8 cellular contexts compared by ENCODE assay signal in the genomic region with DNA sequence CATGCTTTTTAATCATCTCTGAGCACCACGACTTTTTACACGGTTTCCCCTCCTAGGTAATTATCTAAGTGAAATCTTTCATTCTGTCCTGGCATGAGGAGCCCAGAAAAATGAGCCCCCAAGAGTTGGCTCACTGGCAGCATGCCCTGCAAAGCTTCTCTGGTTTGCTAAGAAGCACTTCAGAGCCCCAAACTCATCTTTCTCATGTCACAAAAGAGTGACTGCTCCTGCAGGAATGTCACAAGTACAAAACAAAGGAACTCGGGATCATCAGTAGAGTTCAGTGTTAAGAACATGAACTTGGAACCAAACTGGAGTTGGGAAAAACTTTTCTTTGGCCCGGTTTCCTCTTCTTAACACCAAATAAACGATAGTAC.
DNase-seq lines count a peak whose midpoint lies in the region; ATAC-seq and TF ChIP-seq lines count a peak whose summit lies in the region.

No MANE protein-coding gene starts in this region.

- CTCF ChIA-PET in activated CD8-positive, alpha-beta T cell treated with anti-CD3 and anti-CD28 coated beads for 36 hours (lab: Charles Lee) = interaction anchor here (1.1 to 1.4 kb wide), 4 partner anchors 12 to 95 kb away, joined by 3 to 7 read pairs (median 4); no protein-coding TSS in a partner anchor

- peaks cover 4% of the 10 kb centered on the region for H3K27me3 Mint-ChIP-seq in HFFc6 (ENCODE audit: insufficient read depth)
- no peaks in the 10 kb centered on the region for H3K27me3 Mint-ChIP-seq in activated CD8-positive, alpha-beta T cell treated with anti-CD3 and anti-CD28 coated beads for 36 hours
- peaks cover 0 to 7% of the 10 kb centered on the region in 2 donors for H3K27me3 Mint-ChIP-seq in stimulated activated naive B cell treated with anti-CD40 and anti-IgM and Interleukin-4, amounts not matched to agents 10 μg/mL and 1 μg/mL and 100 μg/mL, for 72 hours

- POLR2A ChIA-PET in activated CD8-positive, alpha-beta T cell treated with anti-CD3 and anti-CD28 coated beads for 36 hours (lab: Charles Lee) = no interaction called here

- H3K9me3 ChIP-seq in iPS-20b (ENCODE audit: insufficient read depth, low read depth, low read length) = no peaks in the 10 kb centered on the region

- peaks cover 17% of the 10 kb centered on the region for H3K4me1 Mint-ChIP-seq in HFFc6 (ENCODE audit: low read depth)
- peaks cover 39% of the 10 kb centered on the region for H3K4me1 Mint-ChIP-seq in activated CD8-positive, alpha-beta T cell treated with anti-CD3 and anti-CD28 coated beads for 36 hours (ENCODE audit: low read depth)
- peaks cover 12 to 18% of the 10 kb centered on the region in 2 donors for H3K4me1 Mint-ChIP-seq in stimulated activated naive B cell treated with anti-CD40 and anti-IgM and Interleukin-4, amounts not matched to agents 10 μg/mL and 1 μg/mL and 100 μg/mL, for 72 hours

- TF ChIP-seq CTCF in HFFc6 (IDR thresholded peaks at IDR 0.05) = no peak; the same call in 1 of the 2 replicates
- TF ChIP-seq CTCF in activated CD8-positive, alpha-beta T cell treated with anti-CD3 and anti-CD28 coated beads for 36 hours (IDR thresholded peaks at IDR 0.05) = no peak

- H3K4me3 Mint-ChIP-seq in HFFc6 = peak overlapping the region; percentile 96
- H3K4me3 Mint-ChIP-seq in activated CD8-positive, alpha-beta T cell treated with anti-CD3 and anti-CD28 coated beads for 36 hours = peak overlapping the region; percentile 76
- peak overlapping the region; percentile 81 to 83 for H3K4me3 Mint-ChIP-seq in stimulated activated naive B cell treated with anti-CD40 and anti-IgM and Interleukin-4, amounts not matched to agents 10 μg/mL and 1 μg/mL and 100 μg/mL, for 72 hours

- H3K27me3 ChIP-seq in iPS-20b (ENCODE audit: insufficient read depth, low read length) = no peaks in the 10 kb centered on the region; the same call in 1 of the 2 replicates

- H3K9ac ChIP-seq in iPS-20b (ENCODE audit: low read depth, low read length) = peak overlapping the region; percentile 42; the same call in 1 of the 2 replicates

- DNase-seq in HFFc6 (peak; percentile 16), COR-L47 (lab: John Stamatoyannopoulos, UW) (no peak), amniotic stem cell (lab: John Stamatoyannopoulos, UW) (no peak)
- no peak for DNase-seq in activated CD8-positive, alpha-beta T cell treated with anti-CD3 and anti-CD28 coated beads for 36 hours
- no peak for DNase-seq in stimulated activated naive B cell treated with anti-CD40 and anti-IgM and Interleukin-4, amounts not matched to agents 10 μg/mL and 1 μg/mL and 100 μg/mL, for 72 hours

- intact Hi-C loops in activated CD8-positive, alpha-beta T cell treated with anti-CD3 and anti-CD28 coated beads for 36 hours (cut with micrococcal nuclease) = loop anchor here (5.0 to 10.0 kb wide), 2 partner anchors 121 to 213 kb away; no protein-coding TSS in a partner anchor

- peaks cover 20% of the 10 kb centered on the region; the same call in 1 of the 2 replicates for H3K4me1 ChIP-seq in iPS-20b (ENCODE audit: insufficient read depth, low read length)

- ATAC-seq in activated CD8-positive, alpha-beta T cell treated with anti-CD3 and anti-CD28 coated beads for 36 hours = no peak
- ATAC-seq in stimulated activated naive B cell treated with anti-CD40 and anti-IgM and Interleukin-4, amounts not matched to agents 10 μg/mL and 1 μg/mL and 100 μg/mL, for 72 hours (replicated peaks) = no peak
- ATAC-seq in HG03045 (IDR thresholded peaks at IDR 0.05; ENCODE audit: unreplicated experiment) (no peak), GM21515 (IDR thresholded peaks at IDR 0.05; ENCODE audit: unreplicated experiment) (no peak)

- peak overlapping the region; percentile 74 for H3K27ac Mint-ChIP-seq in HFFc6
- peak overlapping the region; percentile 78 for H3K27ac Mint-ChIP-seq in activated CD8-positive, alpha-beta T cell treated with anti-CD3 and anti-CD28 coated beads for 36 hours
- H3K27ac Mint-ChIP-seq in stimulated activated naive B cell treated with anti-CD40 and anti-IgM and Interleukin-4, amounts not matched to agents 10 μg/mL and 1 μg/mL and 100 μg/mL, for 72 hours = peak overlapping the region; percentile 91

- H3K9me3 Mint-ChIP-seq in HFFc6 = no peaks in the 10 kb centered on the region
- H3K9me3 Mint-ChIP-seq in activated CD8-positive, alpha-beta T cell treated with anti-CD3 and anti-CD28 coated beads for 36 hours = no peaks in the 10 kb centered on the region
- H3K9me3 Mint-ChIP-seq in stimulated activated naive B cell treated with anti-CD40 and anti-IgM and Interleukin-4, amounts not matched to agents 10 μg/mL and 1 μg/mL and 100 μg/mL, for 72 hours = no peaks in the 10 kb centered on the region

- no peaks in the 10 kb centered on the region for H3K36me3 ChIP-seq in iPS-20b (ENCODE audit: insufficient read depth, low read depth, low read length)

- no peaks in the 10 kb centered on the region for H3K36me3 Mint-ChIP-seq in HFFc6 (ENCODE audit: low read depth)
- H3K36me3 Mint-ChIP-seq in activated CD8-positive, alpha-beta T cell treated with anti-CD3 and anti-CD28 coated beads for 36 hours (ENCODE audit: low read depth) = no peaks in the 10 kb centered on the region
- no peaks in the 10 kb centered on the region for H3K36me3 Mint-ChIP-seq in stimulated activated naive B cell treated with anti-CD40 and anti-IgM and Interleukin-4, amounts not matched to agents 10 μg/mL and 1 μg/mL and 100 μg/mL, for 72 hours

- no peak overlapping the region for H3K27ac ChIP-seq in iPS-20b (ENCODE audit: low read length)

- H3K4me3 ChIP-seq in iPS-20b (ENCODE audit: low read length) = peak overlapping the region; percentile 54
